In the genomic region with DNA sequence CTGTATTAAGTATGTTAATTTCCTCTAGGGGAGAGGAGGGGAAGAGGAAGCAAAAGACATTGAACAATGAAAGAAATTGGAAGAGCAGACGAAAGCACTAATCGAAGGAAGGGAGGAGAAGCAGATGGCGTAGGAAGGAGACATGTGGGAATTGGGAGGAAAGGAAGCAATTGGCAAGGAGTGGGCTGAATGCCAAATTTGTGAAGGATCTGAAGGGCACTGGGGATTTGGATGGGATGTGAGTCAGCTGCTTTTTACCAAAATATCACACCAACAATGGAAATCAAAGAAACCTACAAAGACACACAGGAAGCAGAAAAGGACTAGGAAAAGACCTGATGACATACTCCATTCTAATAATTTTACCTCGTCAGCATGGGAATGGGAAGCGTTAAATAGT, we compare ENCODE assay signal across 12 cellular contexts.
DNase-seq lines count a peak whose midpoint lies in the region; ATAC-seq and TF ChIP-seq lines count a peak whose summit lies in the region.
"Had no signal": no experiment of that assay in that cellular context is flagged by ENCODE, and none has a peak within 500 bp of the region (broad histone marks: within the 10 kb centered on the region; RNA-seq: fewer than 3 reads in every experiment).

No MANE protein-coding gene starts in this region.

- no peaks in the 10 kb centered on the region for H3K4me1 Mint-ChIP-seq in progenitor cell of endocrine pancreas (ENCODE audit: low read depth)
- H3K4me1 Mint-ChIP-seq: memory B cell had no signal

- H3K27ac Mint-ChIP-seq in progenitor cell of endocrine pancreas = no peak overlapping the region
- H3K27ac Mint-ChIP-seq: activated CD8-positive, alpha-beta T cell treated with anti-CD3 and anti-CD28 coated beads for 36 hours; memory B cell had no signal

- no peaks in the 10 kb centered on the region for H3K27me3 Mint-ChIP-seq in progenitor cell of endocrine pancreas
- H3K27me3 Mint-ChIP-seq: activated CD8-positive, alpha-beta T cell treated with anti-CD3 and anti-CD28 coated beads for 36 hours; memory B cell had no signal

- ATAC-seq in Right ventricle myocardium inferior = peak; percentile 85
- ATAC-seq in left cardiac atrium = no peak
- no peak for ATAC-seq in HG03175 (IDR thresholded peaks at IDR 0.05; ENCODE audit: unreplicated experiment)
- ATAC-seq in HG03097 (IDR thresholded peaks at IDR 0.05; ENCODE audit: low FRiP score, unreplicated experiment) = no peak
- ATAC-seq: activated CD8-positive, alpha-beta T cell treated with anti-CD3 and anti-CD28 coated beads for 36 hours had no signal

- intact Hi-C loops in Right ventricle myocardium inferior (cut with DNase I) (no loop called here), left cardiac atrium (cut with DNase I) (no loop called here)

- DNase-seq in Right ventricle myocardium inferior (ENCODE audit: missing footprints) (no peak), left cardiac atrium (no peak), SHP77 treated with DMSO at 0.1 percent for 48 hours (lab: John Stamatoyannopoulos, UW) (peak; percentile 38), fibroblast of the conjunctiva (ENCODE audit: low read depth) (peak; percentile 21), progenitor cell of endocrine pancreas (ENCODE audit: low spot score, unreplicated experiment) (no peak), LoVo (ENCODE audit: low spot score) (no peak)
- DNase-seq: activated CD8-positive, alpha-beta T cell treated with anti-CD3 and anti-CD28 coated beads for 36 hours; activated naive CD4-positive, alpha-beta T cell treated with anti-CD3 and anti-CD28 coated beads, Interleukin-2, amount 50 U/mL, for 16 hours; hypothalamus had no signal

- H3K4me3 Mint-ChIP-seq in progenitor cell of endocrine pancreas (ENCODE audit: low read depth) = no peak overlapping the region
- H3K4me3 Mint-ChIP-seq: activated CD8-positive, alpha-beta T cell treated with anti-CD3 and anti-CD28 coated beads for 36 hours; memory B cell had no signal

- H3K36me3 Mint-ChIP-seq in progenitor cell of endocrine pancreas (ENCODE audit: insufficient read depth) = no peaks in the 10 kb centered on the region
- H3K36me3 Mint-ChIP-seq: memory B cell had no signal

- no peaks in the 10 kb centered on the region for H3K9me3 Mint-ChIP-seq in progenitor cell of endocrine pancreas (ENCODE audit: low read depth)

- no peak for TF ChIP-seq CTCF in progenitor cell of endocrine pancreas (IDR thresholded peaks at IDR 0.05; ENCODE audit: unreplicated experiment)

Comparison
In these comparisons a context has a peak if more than half of its experiments do, and no peak if none do; other contexts are left out.
1. DNase-seq: peak in SHP77 treated with DMSO at 0.1 percent for 48 hours (single experiment) and fibroblast of the conjunctiva (single experiment); none in Right ventricle myocardium inferior (single experiment), left cardiac atrium (single experiment), progenitor cell of endocrine pancreas (single experiment) and LoVo (single experiment).